Comparison of ENCODE assay signal across 7 cellular contexts in genomic region chr2:191566347-191566746, GRCh38.
DNase-seq lines count a peak whose midpoint lies in the region; FAIRE-seq and TF ChIP-seq lines count a peak whose summit lies in the region.

No MANE protein-coding gene starts in this region.

- H3K9ac ChIP-seq in astrocyte (ENCODE audit: low read length) = no peak overlapping the region

- no peaks in the 10 kb centered on the region for H3K9me3 ChIP-seq in astrocyte (ENCODE audit: insufficient read depth, low read depth, low read length)

- in situ Hi-C loops in GM13976 (cut with MboI; ENCODE audit: low sequenced_read_pairs, unreplicated experiment) = loop anchor here (5.0 kb wide), 1 partner anchor 126 kb away; no protein-coding TSS in a partner anchor

- H3K27me3 Mint-ChIP-seq in T-helper 2 cell treated with Interferon-gamma antibody and Interleukin-4, amounts not matched to agents 5 μg/mL and 100 μg/mL, for 36 hours (ENCODE audit: low read depth) = peaks cover 54% of the 10 kb centered on the region
- peaks cover 2% of the 10 kb centered on the region for H3K27me3 Mint-ChIP-seq in astrocyte (ENCODE audit: low read depth, unreplicated experiment)

- peaks cover 30% of the 10 kb centered on the region for H3K4me1 Mint-ChIP-seq in T-helper 2 cell treated with Interferon-gamma antibody and Interleukin-4, amounts not matched to agents 5 μg/mL and 100 μg/mL, for 36 hours (ENCODE audit: low read depth)
- peaks cover 9% of the 10 kb centered on the region for H3K4me1 Mint-ChIP-seq in astrocyte (ENCODE audit: low read depth, unreplicated experiment)

- DNase-seq in GM13976 (ENCODE audit: low spot score) = peak; percentile 47
- DNase-seq in HFF-Myc (ENCODE audit: extremely low read depth, low read depth) = peak; percentile 55
- peak; percentile 53 for DNase-seq in NCI-H1092 treated with DMSO at 0.1 percent for 48 hours (lab: John Stamatoyannopoulos, UW)
- DNase-seq in T-helper 2 cell treated with Interferon-gamma antibody and Interleukin-4, amounts not matched to agents 5 μg/mL and 100 μg/mL, for 36 hours (ENCODE audit: low spot score) = peak; percentile 33
- peak; percentile 23 for DNase-seq in astrocyte (ENCODE audit: low read depth)
- DNase-seq in iPS-NIHi11 (ENCODE audit: low spot score) = peak; percentile 73
- DNase-seq in stimulated activated CD4-positive, alpha-beta T cell treated with anti-CD3 and anti-CD28 coated beads, Interleukin-2, amount 100 ng/mL, for 24 hours = peak; percentile 73 to 78

- H3K4me1 ChIP-seq in astrocyte (ENCODE audit: insufficient read depth, low read length) = no peaks in the 10 kb centered on the region

- no peak overlapping the region for H3K4me3 ChIP-seq in HFF-Myc (replicated peaks; ENCODE audit: low read depth, low read length)
- H3K4me3 ChIP-seq in astrocyte (ENCODE audit: insufficient read depth, low read depth, low read length) = no peak overlapping the region

- no peaks in the 10 kb centered on the region for H4K20me1 ChIP-seq in astrocyte (ENCODE audit: insufficient read depth, low read length)

- no peaks in the 10 kb centered on the region for H3K36me3 ChIP-seq in astrocyte (ENCODE audit: insufficient read depth, low read length)

- no peaks in the 10 kb centered on the region for H3K79me2 ChIP-seq in astrocyte (ENCODE audit: insufficient read depth, low read length)

- TF ChIP-seq CTCF in GM13976 (IDR thresholded peaks at IDR 0.05; ENCODE audit: borderline replicate concordance, control extremely low read depth, extremely low read depth, insufficient read depth, missing control alignments) (peak; percentile 64), HFF-Myc (IDR thresholded peaks at IDR 0.05; ENCODE audit: low read depth, low read length, missing control alignments) (peak; percentile 80), astrocyte (IDR thresholded peaks at IDR 0.05; ENCODE audit: insufficient read depth, low read depth, low read length) (peak; percentile 77)

- no peaks in the 10 kb centered on the region for H3K9me3 Mint-ChIP-seq in T-helper 2 cell treated with Interferon-gamma antibody and Interleukin-4, amounts not matched to agents 5 μg/mL and 100 μg/mL, for 36 hours
- H3K9me3 Mint-ChIP-seq in astrocyte (ENCODE audit: unreplicated experiment) = no peaks in the 10 kb centered on the region

- H3K27ac Mint-ChIP-seq in T-helper 2 cell treated with Interferon-gamma antibody and Interleukin-4, amounts not matched to agents 5 μg/mL and 100 μg/mL, for 36 hours = no peak overlapping the region
- H3K27ac Mint-ChIP-seq in astrocyte (ENCODE audit: unreplicated experiment) = peak overlapping the region; percentile 48

- H3K4me2 ChIP-seq in astrocyte (ENCODE audit: low read length) = no peak overlapping the region

- FAIRE-seq in astrocyte (lab: Jason Lieb, UNC) = peak; percentile 54

- no peaks in the 10 kb centered on the region for H3K27me3 ChIP-seq in astrocyte (ENCODE audit: insufficient read depth, low read length)

- H3K36me3 Mint-ChIP-seq in T-helper 2 cell treated with Interferon-gamma antibody and Interleukin-4, amounts not matched to agents 5 μg/mL and 100 μg/mL, for 36 hours (ENCODE audit: low read depth) = no peaks in the 10 kb centered on the region
- no peaks in the 10 kb centered on the region for H3K36me3 Mint-ChIP-seq in astrocyte (ENCODE audit: low read depth, unreplicated experiment)

- H3K4me3 Mint-ChIP-seq in T-helper 2 cell treated with Interferon-gamma antibody and Interleukin-4, amounts not matched to agents 5 μg/mL and 100 μg/mL, for 36 hours = no peak overlapping the region
- H3K4me3 Mint-ChIP-seq in astrocyte (ENCODE audit: unreplicated experiment) = no peak overlapping the region

- no peak overlapping the region for H2AFZ ChIP-seq in astrocyte (ENCODE audit: low read depth, low read length)

- no peak overlapping the region for H3K27ac ChIP-seq in astrocyte (ENCODE audit: low read depth, low read length)

Comparison
In these comparisons a context has a peak if more than half of its experiments do, and no peak if none do; other contexts are left out.
1. DNase-seq: peak in every context shown above with its lines; median percentile 76 in stimulated activated CD4-positive, alpha-beta T cell treated with anti-CD3 and anti-CD28 coated beads, Interleukin-2, amount 100 ng/mL, for 24 hours; 73 in iPS-NIHi11; 55 in HFF-Myc; 53 in NCI-H1092 treated with DMSO at 0.1 percent for 48 hours; 47 in GM13976; 33 in T-helper 2 cell treated with Interferon-gamma antibody and Interleukin-4, amounts not matched to agents 5 μg/mL and 100 μg/mL, for 36 hours; 23 in astrocyte.